1 cellular context compared by ENCODE assay signal in genomic region chr13:72726185-72726584, GRCh38.
TF ChIP-seq lines count a peak whose summit lies in the region.

No MANE protein-coding gene starts in this region.

TF ChIP-seq in HepG2, 621 proteins besides CTCF, POLR2A, EP300 and RAD21:
- TF ChIP-seq ZNF770 (CRISPR knock-in tag; IDR thresholded peaks at IDR 0.05) (peak; percentile 67), CEBPG (CRISPR knock-in tag; IDR thresholded peaks at IDR 0.05) (peak; percentile 61)
TF ChIP-seq in HepG2: peak in this region for 2; not testable (repeated sequence) for 619.
